ENCODE assay signal across 1 cellular context in the genomic region with DNA sequence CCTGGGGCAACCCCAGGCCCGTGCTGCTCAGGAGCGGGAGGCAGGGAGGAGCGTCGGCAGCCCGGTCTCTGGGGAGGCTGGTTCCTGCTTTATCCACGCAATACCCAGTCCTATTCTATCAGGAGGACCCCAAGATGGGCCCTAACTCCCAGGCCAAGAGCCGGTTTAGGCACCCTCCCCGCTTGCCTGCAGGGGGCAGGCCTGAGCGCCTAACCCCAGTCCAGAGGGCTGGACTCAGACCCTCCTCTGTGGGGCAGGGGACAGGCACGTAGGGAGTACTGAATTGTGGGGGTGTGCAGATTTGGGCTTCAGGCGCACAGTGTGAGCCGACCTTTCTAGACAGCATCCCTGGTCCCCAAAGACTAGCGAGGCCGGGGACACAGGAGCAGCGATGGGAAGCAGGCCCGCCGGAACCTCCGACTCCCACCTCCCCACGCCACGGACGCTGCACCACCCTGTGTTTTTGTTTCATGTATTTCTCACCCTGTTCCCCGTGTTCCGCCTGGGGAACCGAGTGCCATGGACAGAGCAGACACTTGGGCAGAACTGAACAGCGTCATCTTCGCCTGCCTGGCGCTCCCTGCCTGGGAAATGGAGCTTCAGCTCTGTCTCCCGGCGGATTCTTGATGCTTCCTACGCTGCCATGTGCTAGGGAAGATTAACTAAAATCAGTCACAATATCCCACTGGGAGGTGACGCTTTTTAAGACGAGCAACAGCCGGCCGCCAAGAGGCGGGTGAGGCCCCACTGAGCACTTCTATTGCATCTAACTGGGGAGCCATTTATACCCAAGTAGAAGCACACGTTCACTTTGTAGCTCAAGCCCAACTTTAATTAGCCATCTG.
A peak's percentile ranks its signal among the peaks of the same experiment; 100 is the strongest.
TF ChIP-seq lines count a peak whose summit lies in the region.

No MANE protein-coding gene starts in this region.

TF ChIP-seq in HepG2, 621 proteins besides CTCF, POLR2A, EP300 and RAD21 (continued from another document):
- TF ChIP-seq, protein P1, sequence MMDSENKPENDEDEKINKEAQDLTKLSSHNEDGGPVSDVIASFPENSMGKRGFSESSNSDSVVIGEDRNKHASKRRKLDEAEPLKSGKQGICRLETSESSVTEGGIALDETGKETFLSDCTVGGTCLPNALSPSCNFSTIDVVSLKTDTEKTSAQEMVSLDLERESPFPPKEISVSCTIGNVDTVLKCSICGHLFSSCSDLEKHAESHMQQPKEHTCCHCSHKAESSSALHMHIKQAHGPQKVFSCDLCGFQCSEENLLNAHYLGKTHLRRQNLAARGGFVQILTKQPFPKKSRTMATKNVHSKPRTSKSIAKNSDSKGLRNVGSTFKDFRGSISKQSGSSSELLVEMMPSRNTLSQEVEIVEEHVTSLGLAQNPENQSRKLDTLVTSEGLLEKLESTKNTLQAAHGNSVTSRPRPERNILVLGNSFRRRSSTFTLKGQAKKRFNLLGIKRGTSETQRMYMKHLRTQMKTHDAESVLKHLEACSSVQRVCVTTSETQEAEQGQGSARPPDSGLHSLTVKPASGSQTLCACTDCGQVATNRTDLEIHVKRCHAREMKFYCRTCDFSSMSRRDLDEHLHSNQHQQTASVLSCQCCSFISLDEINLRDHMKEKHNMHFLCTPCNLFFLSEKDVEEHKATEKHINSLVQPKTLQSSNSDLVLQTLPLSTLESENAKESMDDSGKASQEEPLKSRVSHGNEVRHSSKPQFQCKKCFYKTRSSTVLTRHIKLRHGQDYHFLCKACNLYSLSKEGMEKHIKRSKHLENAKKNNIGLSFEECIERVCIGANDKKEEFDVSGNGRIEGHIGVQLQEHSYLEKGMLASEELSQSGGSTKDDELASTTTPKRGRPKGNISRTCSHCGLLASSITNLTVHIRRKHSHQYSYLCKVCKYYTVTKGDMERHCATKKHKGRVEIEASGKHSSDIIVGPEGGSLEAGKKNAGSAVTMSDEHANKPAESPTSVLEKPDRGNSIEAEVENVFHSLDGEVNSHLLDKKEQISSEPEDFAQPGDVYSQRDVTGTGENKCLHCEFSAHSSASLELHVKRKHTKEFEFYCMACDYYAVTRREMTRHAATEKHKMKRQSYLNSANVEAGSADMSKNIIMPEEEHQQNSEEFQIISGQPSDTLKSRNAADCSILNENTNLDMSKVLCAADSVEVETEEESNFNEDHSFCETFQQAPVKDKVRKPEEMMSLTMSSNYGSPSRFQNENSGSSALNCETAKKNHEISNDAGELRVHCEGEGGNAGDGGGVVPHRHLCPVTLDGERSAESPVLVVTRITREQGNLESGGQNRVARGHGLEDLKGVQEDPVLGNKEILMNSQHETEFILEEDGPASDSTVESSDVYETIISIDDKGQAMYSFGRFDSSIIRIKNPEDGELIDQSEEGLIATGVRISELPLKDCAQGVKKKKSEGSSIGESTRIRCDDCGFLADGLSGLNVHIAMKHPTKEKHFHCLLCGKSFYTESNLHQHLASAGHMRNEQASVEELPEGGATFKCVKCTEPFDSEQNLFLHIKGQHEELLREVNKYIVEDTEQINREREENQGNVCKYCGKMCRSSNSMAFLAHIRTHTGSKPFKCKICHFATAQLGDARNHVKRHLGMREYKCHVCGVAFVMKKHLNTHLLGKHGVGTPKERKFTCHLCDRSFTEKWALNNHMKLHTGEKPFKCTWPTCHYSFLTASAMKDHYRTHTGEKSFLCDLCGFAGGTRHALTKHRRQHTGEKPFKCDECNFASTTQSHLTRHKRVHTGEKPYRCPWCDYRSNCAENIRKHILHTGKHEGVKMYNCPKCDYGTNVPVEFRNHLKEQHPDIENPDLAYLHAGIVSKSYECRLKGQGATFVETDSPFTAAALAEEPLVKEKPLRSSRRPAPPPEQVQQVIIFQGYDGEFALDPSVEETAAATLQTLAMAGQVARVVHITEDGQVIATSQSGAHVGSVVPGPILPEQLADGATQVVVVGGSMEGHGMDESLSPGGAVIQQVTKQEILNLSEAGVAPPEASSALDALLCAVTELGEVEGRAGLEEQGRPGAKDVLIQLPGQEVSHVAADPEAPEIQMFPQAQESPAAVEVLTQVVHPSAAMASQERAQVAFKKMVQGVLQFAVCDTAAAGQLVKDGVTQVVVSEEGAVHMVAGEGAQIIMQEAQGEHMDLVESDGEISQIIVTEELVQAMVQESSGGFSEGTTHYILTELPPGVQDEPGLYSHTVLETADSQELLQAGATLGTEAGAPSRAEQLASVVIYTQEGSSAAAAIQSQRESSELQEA (CRISPR knock-in tag; IDR thresholded peaks at IDR 0.05; ENCODE audit: not compliant biosample characterization): peak; percentile 39
- no peak for TF ChIP-seq SMAD3 (CRISPR knock-in tag; IDR thresholded peaks at IDR 0.05)
